10 cellular contexts compared by ENCODE assay signal in the genomic region with DNA sequence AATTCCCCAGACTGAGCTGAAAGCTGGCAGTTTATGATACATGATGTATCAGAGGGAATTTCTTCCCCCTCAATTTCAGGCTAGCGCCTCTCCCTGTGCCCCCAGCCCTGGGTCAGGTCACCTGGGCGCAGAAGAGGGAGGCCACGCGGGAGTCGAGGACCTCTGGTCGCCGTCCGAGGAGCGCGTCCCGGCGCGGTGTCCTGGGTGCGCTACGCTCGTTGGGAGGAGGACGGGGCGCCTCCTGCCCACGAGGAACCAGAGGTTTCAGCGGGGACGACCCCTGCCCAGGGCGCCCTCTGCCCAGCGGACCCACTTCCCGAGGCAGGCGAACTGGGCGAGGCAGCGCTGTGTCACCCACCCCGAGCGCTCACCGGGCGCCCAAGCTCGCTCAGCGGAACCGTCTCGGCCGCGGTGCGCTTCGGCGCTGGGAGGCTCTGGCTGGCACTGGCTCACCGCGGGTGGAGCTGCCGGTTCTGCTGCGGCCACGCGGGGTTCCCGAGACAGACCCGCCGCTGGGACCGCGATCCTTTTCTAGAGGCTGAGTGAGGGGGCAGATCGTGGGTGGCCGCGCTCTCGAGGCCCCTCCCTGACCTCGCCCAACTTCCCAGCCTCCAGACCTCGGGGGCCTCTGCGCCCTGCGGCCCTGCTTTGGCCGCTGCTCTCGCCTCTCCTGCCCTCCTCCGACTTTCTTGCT. TPM values are rescaled to one million over a fixed set of nuclear protein-coding genes. Genes with fewer than 3 reads are reported as not detected.
A peak's percentile ranks its signal among the peaks of the same experiment; 100 is the strongest.
DNase-seq lines count a peak whose midpoint lies in the region; ATAC-seq and TF ChIP-seq lines count a peak whose summit lies in the region.
"Had no signal": no experiment of that assay in that cellular context is flagged by ENCODE, and none has a peak within 500 bp of the region (broad histone marks: within the 10 kb centered on the region; RNA-seq: fewer than 3 reads in every experiment).

A gene (minus strand): TSS at position 504 of the 694 bp plus-strand sequence. CDS start 1,556 bp downstream, outside the sequence.

- no peak within 1 kb of the TSS for H3K4me3 Mint-ChIP-seq in activated CD8-positive, alpha-beta T cell treated with anti-CD3 and anti-CD28 coated beads, Interleukin-2, amount 10 ng/mL, durations not matched to agents 7 days and 5 days

- intact Hi-C loops in sciatic nerve (cut with DNase I), result no loop called here

- H3K79me2 ChIP-seq in hepatocyte, result no peaks in the 10 kb centered on the region

- no peaks in the 10 kb centered on the region for H4K20me1 ChIP-seq in hepatocyte (ENCODE audit: insufficient read depth, poor library complexity, severe bottlenecking)

- POLR2A ChIA-PET in activated CD8-positive, alpha-beta T cell treated with anti-CD3 and anti-CD28 coated beads, Interleukin-2, amount 10 ng/mL, durations not matched to agents 7 days and 5 days (lab: Charles Lee), result no interaction called here

- H3K27me3 ChIP-seq in hepatocyte, result peaks cover 79% of the 10 kb centered on the region

- peaks cover 3% of the 10 kb centered on the region for H3K4me1 Mint-ChIP-seq in activated CD8-positive, alpha-beta T cell treated with anti-CD3 and anti-CD28 coated beads, Interleukin-2, amount 10 ng/mL, durations not matched to agents 7 days and 5 days (ENCODE audit: low read depth)

- H3K36me3 Mint-ChIP-seq in activated CD8-positive, alpha-beta T cell treated with anti-CD3 and anti-CD28 coated beads, Interleukin-2, amount 10 ng/mL, durations not matched to agents 7 days and 5 days (ENCODE audit: low read depth), result no peaks in the 10 kb centered on the region

- no peaks in the 10 kb centered on the region for H3K9me2 ChIP-seq in hepatocyte (replicated peaks; ENCODE audit: insufficient read depth)

- H3K4me2 ChIP-seq in hepatocyte, result peak within 1 kb of the TSS; percentile 89

- peaks cover 44% of the 10 kb centered on the region for H3K27me3 Mint-ChIP-seq in activated CD8-positive, alpha-beta T cell treated with anti-CD3 and anti-CD28 coated beads, Interleukin-2, amount 10 ng/mL, durations not matched to agents 7 days and 5 days (ENCODE audit: low read depth)

- DNase-seq in DMS 273 (lab: John Stamatoyannopoulos, UW; ENCODE audit: unreplicated experiment), result peak; percentile 75
- DNase-seq in DMS 273 treated with DMSO at 0.1 percent for 48 hours (lab: John Stamatoyannopoulos, UW), result no peak
- no peak for DNase-seq in activated CD8-positive, alpha-beta T cell treated with anti-CD3 and anti-CD28 coated beads, Interleukin-2, amount 10 ng/mL, durations not matched to agents 7 days and 5 days
- peak; percentile 24 for DNase-seq in hepatocyte (ENCODE audit: low spot score)
- DNase-seq in sciatic nerve (ENCODE audit: low spot score), result no peak
- no peak for DNase-seq in NCI-H187 treated with DMSO at 0.1 percent for 48 hours (lab: John Stamatoyannopoulos, UW)
- no peak for DNase-seq in GM19240 (ENCODE audit: insufficient read length, low spot score)
- DNase-seq: SIG-M5 had no signal

- peak; percentile 42 for ATAC-seq in activated CD8-positive, alpha-beta T cell treated with anti-CD3 and anti-CD28 coated beads, Interleukin-2, amount 10 ng/mL, durations not matched to agents 7 days and 5 days
- ATAC-seq in sciatic nerve (peak; percentile 22), HG03196 (IDR thresholded peaks at IDR 0.05; ENCODE audit: unreplicated experiment) (no peak)

- H3K9me3 Mint-ChIP-seq in activated CD8-positive, alpha-beta T cell treated with anti-CD3 and anti-CD28 coated beads, Interleukin-2, amount 10 ng/mL, durations not matched to agents 7 days and 5 days (ENCODE audit: insufficient read depth), result no peaks in the 10 kb centered on the region

- H3K4me1 ChIP-seq in hepatocyte (ENCODE audit: insufficient read depth), result peaks cover 2% of the 10 kb centered on the region

- H3K9me3 ChIP-seq in hepatocyte (ENCODE audit: low read depth), result no peaks in the 10 kb centered on the region

- H3K27ac ChIP-seq in hepatocyte, result no peak within 1 kb of the TSS
- H3K27ac ChIP-seq: 22Rv1 had no signal

- no peaks in the 10 kb centered on the region for H3K36me3 ChIP-seq in hepatocyte (replicated peaks; ENCODE audit: insufficient read depth, low read depth)

- no peak for TF ChIP-seq CTCF in hepatocyte (IDR thresholded peaks at IDR 0.05; ENCODE audit: poor library complexity)

- no peak within 1 kb of the TSS for H3K27ac Mint-ChIP-seq in activated CD8-positive, alpha-beta T cell treated with anti-CD3 and anti-CD28 coated beads, Interleukin-2, amount 10 ng/mL, durations not matched to agents 7 days and 5 days

- H2AFZ ChIP-seq in hepatocyte, result peak within 1 kb of the TSS; percentile 44

- CTCF ChIA-PET in activated CD8-positive, alpha-beta T cell treated with anti-CD3 and anti-CD28 coated beads, Interleukin-2, amount 10 ng/mL, durations not matched to agents 7 days and 5 days (lab: Charles Lee), result interaction anchor here (1.4 kb wide), 1 partner anchor 107 kb away, joined by 4 read pairs; no protein-coding TSS in a partner anchor

- H3K4me3 ChIP-seq in hepatocyte, result peak within 1 kb of the TSS; percentile 26

- 4% methylated on average over 43 of the region's 62 CpGs for WGBS in hepatocyte (ENCODE audit: low lambda C conversion rate, missing lambda C conversion rate)

RNA-seq across cellular contexts. Expression of the gene that starts here (rescaled TPM):
- not detected for total RNA-seq in activated CD8-positive, alpha-beta T cell treated with anti-CD3 and anti-CD28 coated beads, Interleukin-2, amount 10 ng/mL, durations not matched to agents 7 days and 5 days
- not detected in 2 replicates for total RNA-seq in hepatocyte
- not detected in 2 replicates for polyA plus RNA-seq in hepatocyte
- not detected for total RNA-seq in sciatic nerve

Comparison
In these comparisons a context has a peak if more than half of its experiments do, and no peak if none do; other contexts are left out.
1. Peak in ATAC-seq in activated CD8-positive, alpha-beta T cell treated with anti-CD3 and anti-CD28 coated beads, Interleukin-2, amount 10 ng/mL, durations not matched to agents 7 days and 5 days; RNA of the gene not detected or under 1 TPM.
2. Peak in DNase-seq, H3K4me3 ChIP-seq and H3K4me2 ChIP-seq in hepatocyte; RNA of the gene not detected or under 1 TPM.
3. Peak in ATAC-seq in sciatic nerve; RNA of the gene not detected or under 1 TPM.